In the genomic region with DNA sequence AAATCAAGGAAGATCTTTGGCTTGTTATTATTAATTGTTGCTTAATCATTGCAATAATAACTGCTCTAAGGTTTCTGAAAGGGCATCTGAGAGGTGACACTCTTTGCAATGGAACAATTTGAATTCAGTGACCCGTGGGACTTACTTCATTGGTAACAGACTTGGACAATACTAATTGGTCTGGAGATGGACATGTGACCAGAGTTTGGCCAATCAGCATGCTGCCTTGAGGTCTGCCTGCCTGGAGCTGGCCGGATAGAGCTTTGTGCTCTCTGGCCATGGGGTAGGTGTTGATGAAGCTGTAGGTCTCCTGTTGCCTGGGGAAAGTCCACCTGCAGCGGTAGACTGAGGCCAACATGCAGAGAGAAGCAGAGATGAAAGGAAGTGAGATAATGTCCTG, we compare ENCODE assay signal across 22 cellular contexts. TPM values are rescaled to one million over a fixed set of nuclear protein-coding genes. Genes with fewer than 3 reads are reported as not detected.
DNase-seq lines count a peak whose midpoint lies in the region; FAIRE-seq and TF ChIP-seq lines count a peak whose summit lies in the region.
"Had no signal": no experiment of that assay in that cellular context is flagged by ENCODE, and none has a peak within 500 bp of the region (broad histone marks: within the 10 kb centered on the region; RNA-seq: fewer than 3 reads in every experiment).

No MANE protein-coding gene starts in this region.

- peak overlapping the region; percentile 98 for H3K27ac ChIP-seq in epithelial cell of prostate
- no peak overlapping the region for H3K27ac ChIP-seq in testis
- H3K27ac ChIP-seq: SJSA1 had no signal

- H3K9me3 ChIP-seq in testis, result no peaks in the 10 kb centered on the region
- H3K9me3 ChIP-seq: SJSA1 had no signal

- no peaks in the 10 kb centered on the region for H3K27me3 ChIP-seq in testis
- H3K27me3 ChIP-seq: SJSA1 had no signal

- FAIRE-seq in GM12891 (lab: Jason Lieb, UNC), result peak; percentile 38
- FAIRE-seq: GM19239 had no signal

- peaks cover under 1% of the 10 kb centered on the region for H3K4me1 ChIP-seq in testis
- H3K4me1 ChIP-seq: SJSA1 had no signal

- intact Hi-C loops in testis (cut with DNase I; ENCODE audit: low total_unique reads), result no loop called here

- no peak for DNase-seq in GM12891 (ENCODE audit: insufficient read length, low spot score)
- peak; percentile 19 for DNase-seq in NAMALWA (ENCODE audit: low spot score)
- no peak for DNase-seq in epithelial cell of prostate (ENCODE audit: low read depth, low spot score)
- peak; percentile 51 for DNase-seq in testis
- DNase-seq in foreskin fibroblast, result no peak
- no peak for DNase-seq in erythroblast (lab: John Stamatoyannopoulos, UW)
- no peak for DNase-seq in activated CD8-positive, alpha-beta memory T cell treated with anti-CD3 and anti-CD28 coated beads for 24 hours
- DNase-seq: CD8-positive, alpha-beta T cell; GF-D8; H9; KBM-7; NCI-H1092; NCI-H146; NCI-H2081; NCI-H774; PC-3 had no signal

- TF ChIP-seq CTCF in testis (IDR thresholded peaks at IDR 0.05) (no peak), foreskin fibroblast (IDR thresholded peaks at IDR 0.05; ENCODE audit: low read depth, low read length) (no peak)

- H3K4me3 ChIP-seq in testis (no peak overlapping the region), foreskin fibroblast (ENCODE audit: low read depth in 1 of 2, low read length in 2 of 2) (no peak overlapping the region)
- H3K4me3 ChIP-seq: SJSA1 had no signal

- TF ChIP-seq POLR2A in GM12891 (IDR thresholded peaks at IDR 0.05; ENCODE audit: low read depth, low read length) (no peak), testis (IDR thresholded peaks at IDR 0.05) (no peak), erythroblast (IDR thresholded peaks at IDR 0.05; ENCODE audit: low read length) (no peak)

- H3K36me3 ChIP-seq in testis (ENCODE audit: low read depth, missing control alignments), result no peaks in the 10 kb centered on the region
- H3K36me3 ChIP-seq: SJSA1 had no signal

- WGBS in testis, 2 donors, result 74 to 82% methylated on average over 3 of the region's 3 CpGs

TF ChIP-seq in GM12891, 5 proteins besides CTCF, POLR2A, EP300 and RAD21:
- no peak for TF ChIP-seq POU2F2 (IDR thresholded peaks at IDR 0.05; ENCODE audit: low read depth, low read length)
- no peak for TF ChIP-seq POLR2AphosphoS5 (IDR thresholded peaks at IDR 0.05; ENCODE audit: low read depth, low read length)
- TF ChIP-seq SPI1 (IDR thresholded peaks at IDR 0.05; ENCODE audit: low read depth, low read length), result no peak
- no peak for TF ChIP-seq PAX5 (IDR thresholded peaks at IDR 0.05; ENCODE audit: insufficient read depth, low read length, severe bottlenecking)
- TF ChIP-seq TAF1 (IDR thresholded peaks at IDR 0.05; ENCODE audit: low read depth, low read length), result no peak

RNA-seq across cellular contexts. Expression of gene VPS4B, which starts 24.0 kb away (rescaled TPM):
- polyA plus RNA-seq in GM12891 (2012; ENCODE audit: low read depth, missing spikeins), result 12.3 TPM
- 10 to 100 TPM; 25.6 to 30.9 TPM for total RNA-seq in testis
- polyA plus RNA-seq in testis (ENCODE audit: insufficient read depth, low read depth, low replicate concordance), result 36.0 TPM

RNA-seq across cellular contexts. Expression of gene SERPINB5, which starts 30.5 kb away (rescaled TPM):
- polyA plus RNA-seq in GM12891 (2012; ENCODE audit: low read depth, missing spikeins), result 0.04 TPM
- total RNA-seq in testis, result 1 to 10 TPM; 1.7 to 8.1 TPM
- 15.6 TPM for polyA plus RNA-seq in testis (ENCODE audit: insufficient read depth, low read depth, low replicate concordance)
- total RNA-seq: CD8-positive, alpha-beta T cell; Daoy; H9; M059J; SJSA1 had no signal
- polyA plus RNA-seq: AG04450, BJ had no signal

Comparison
In these comparisons a context has a peak if more than half of its experiments do, and no peak if none do; other contexts are left out.
1. DNase-seq: peak in NAMALWA (single experiment) and testis (single experiment); none in GM12891 (single experiment), epithelial cell of prostate (single experiment), foreskin fibroblast (0 of 2), erythroblast (0 of 2) and activated CD8-positive, alpha-beta memory T cell treated with anti-CD3 and anti-CD28 coated beads for 24 hours (single experiment).